13 cellular contexts compared by ENCODE assay signal in the genomic region with DNA sequence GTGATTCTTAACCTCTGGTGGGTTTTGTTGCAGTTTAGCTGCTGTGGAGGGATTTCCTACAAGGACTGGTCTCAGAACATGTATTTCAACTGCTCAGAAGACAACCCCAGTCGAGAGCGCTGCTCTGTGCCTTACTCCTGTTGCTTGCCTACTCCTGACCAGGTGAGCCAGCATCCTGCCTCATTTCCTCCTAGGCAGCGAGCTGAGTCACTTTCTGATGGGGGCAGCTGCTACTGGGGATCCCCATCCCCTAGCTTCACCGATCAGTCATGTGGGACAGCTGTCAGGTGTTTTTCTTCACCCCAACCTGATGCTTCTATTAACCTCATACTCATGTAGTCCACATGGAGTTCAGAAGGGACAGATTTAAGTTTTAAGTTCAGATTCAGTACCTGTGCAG. TPM values are rescaled to one million over a fixed set of nuclear protein-coding genes. Genes with fewer than 3 reads are reported as not detected.
DNase-seq lines count a peak whose midpoint lies in the region; ATAC-seq, FAIRE-seq and TF ChIP-seq lines count a peak whose summit lies in the region.
"Had no signal": no experiment of that assay in that cellular context is flagged by ENCODE, and none has a peak within 500 bp of the region (broad histone marks: within the 10 kb centered on the region; RNA-seq: fewer than 3 reads in every experiment).

No MANE protein-coding gene starts in this region.

- in situ Hi-C loops in GM13977 (cut with MboI; ENCODE audit: low pct_unique_long_range_greater_than_20kb, low sequenced_read_pairs, unreplicated experiment) = no loop called here
- in situ Hi-C loops in GM12878 (cut with MboI) = no loop called here

- TF ChIP-seq RAD21 in GM12878 (IDR thresholded peaks at IDR 0.05; ENCODE audit: insufficient read depth, low read depth, low read length) = peak; percentile 10; the same call in 1 of the 2 replicates

- TF ChIP-seq POLR2A in GM12878 (IDR thresholded peaks at IDR 0.05; ENCODE audit: low read depth, low read length) = peak; percentile 64

- TF ChIP-seq CTCF in GM13977 (IDR thresholded peaks at IDR 0.05; ENCODE audit: extremely low read depth, insufficient read depth, missing control alignments) = no peak
- TF ChIP-seq CTCF in GM12878 (IDR thresholded peaks at IDR 0.05 in 2 of 3, conservative IDR thresholded peaks at IDR 0.05 in 1 of 3; ENCODE audit: control insufficient read depth in 2 of 3, extremely low read depth in 1 of 3, insufficient read depth in 1 of 3, low read depth in 3 of 3, low read length in 3 of 3) = no peak

- BruUV-seq in GM12878 (replicated peaks; lab: Mats Ljungman, UMichigan) = no TSS peak

- peak; percentile 62 for ATAC-seq in HG02852 (IDR thresholded peaks at IDR 0.05; ENCODE audit: unreplicated experiment)
- ATAC-seq in GM12878 = peak; percentile 64
- ATAC-seq in GM18861 (IDR thresholded peaks at IDR 0.05; ENCODE audit: unreplicated experiment) = no peak
- ATAC-seq: pancreas had no signal

- TF ChIP-seq EP300 in GM12878 (IDR thresholded peaks at IDR 0.05; ENCODE audit: borderline replicate concordance in 1 of 2, control insufficient read depth in 1 of 2, low read depth in 2 of 2, low read length in 2 of 2) = no peak

- WGBS in GM12878 (ENCODE audit: insufficient coverage, insufficient replicate concordance, low lambda C conversion rate, missing lambda C conversion rate) = 0% methylated on average over 4 of the region's 4 CpGs

- no peak overlapping the region for H3K9ac ChIP-seq in GM12878 (ENCODE audit: control insufficient read depth, insufficient read depth, low read length)

- H3K27ac ChIP-seq in GM12878 (ENCODE audit: control insufficient read depth, insufficient read depth) = peak overlapping the region; percentile 60
- H3K27ac ChIP-seq: C4-2B, pancreas had no signal

- RAD21 ChIA-PET in GM12878 (lab: Charles Lee; ENCODE audit: unreplicated experiment) = interaction anchor here (0.9 to 4.0 kb wide), 7 partner anchors 21 to 226 kb away, joined by 4 to 37 read pairs (median 5); partner anchors contain the start of gene TSPAN33

- SMC1A ChIA-PET in GM12878 (lab: Charles Lee; ENCODE audit: uncharacterized antibody, unreplicated experiment) = interaction anchor here (0.7 to 4.9 kb wide), 22 partner anchors 10 to 176 kb away, joined by 3 to 70 read pairs (median 5); partner anchors contain the start of gene TSPAN33

- no peaks in the 10 kb centered on the region for H3K79me2 ChIP-seq in GM12878 (ENCODE audit: control insufficient read depth, insufficient read depth, low read length)

- H4K20me1 ChIP-seq in GM12878 (ENCODE audit: control insufficient read depth, insufficient read depth) = no peaks in the 10 kb centered on the region; the same call in 1 of the 2 replicates

- CTCF ChIA-PET in GM12878 (lab: Yijun Ruan, JAX) = interaction anchor here (0.6 to 12.7 kb wide), 11 partner anchors 9 to 249 kb away, joined by 3 to 168 read pairs (median 6); partner anchors contain the start of gene TSPAN33

- H3K27me3 ChIP-seq in GM12878 (replicated peaks in 1 of 2; ENCODE audit: control insufficient read depth in 2 of 2, insufficient read depth in 2 of 2, low read length in 1 of 2) = no peaks in the 10 kb centered on the region
- H3K27me3 ChIP-seq: pancreas had no signal

- H3K4me2 ChIP-seq in GM12878 (ENCODE audit: control insufficient read depth, insufficient read depth) = no peak overlapping the region

- H3K4me3 ChIP-seq in GM12878 = no peak overlapping the region
- H3K4me3 ChIP-seq: pancreas, spleen had no signal

- H2AFZ ChIP-seq in GM12878 (ENCODE audit: control insufficient read depth, low read depth, low read length) = no peak overlapping the region

- peaks cover 43% of the 10 kb centered on the region for H3K4me1 ChIP-seq in GM12878 (ENCODE audit: control insufficient read depth, insufficient read depth, low read length)
- H3K4me1 ChIP-seq: pancreas had no signal

- peak; percentile 81 for DNase-seq in GM13977 (ENCODE audit: low spot score)
- no peak for DNase-seq in GM19239 (ENCODE audit: insufficient read length, low spot score)
- DNase-seq in GM12878 (ENCODE audit: low read depth, low spot score) = peak; percentile 69
- no peak for DNase-seq in glomerular visceral epithelial cell (ENCODE audit: extremely low spot score)
- no peak for DNase-seq in cardiac septum (ENCODE audit: low spot score)
- no peak for DNase-seq in cerebellum (ENCODE audit: low spot score)
- DNase-seq: immature natural killer cell, NCI-H187 treated with DMSO at 0.1 percent for 48 hours, pancreas, spleen had no signal

- FAIRE-seq in GM19239 (lab: Jason Lieb, UNC) = peak; percentile 8
- FAIRE-seq in GM12878 (lab: Jason Lieb, UNC) = peak; percentile 49
- FAIRE-seq: pancreas had no signal

- intact Hi-C loops in GM12878 (cut with micrococcal nuclease; ENCODE audit: unreplicated experiment) (loop anchor here (1.0 to 2.0 kb wide), 2 partner anchors 20 to 44 kb away; no protein-coding TSS in a partner anchor), cardiac septum (cut with DNase I) (no loop called here)

- H3K9me3 ChIP-seq in GM12878 (replicated peaks; ENCODE audit: control insufficient read depth, insufficient read depth, low read length) = no peaks in the 10 kb centered on the region
- H3K9me3 ChIP-seq: pancreas, spleen had no signal

- H3K36me3 ChIP-seq in GM12878 (ENCODE audit: control insufficient read depth in 2 of 2, insufficient read depth in 2 of 2, low read length in 1 of 2) = peaks cover 22 to 23% of the 10 kb centered on the region in 2 experiments
- H3K36me3 ChIP-seq: pancreas had no signal

- POLR2A ChIA-PET in GM12878 (lab: Charles Lee) = interaction anchor here (0.5 to 5.3 kb wide), 7 partner anchors 20 to 240 kb away, joined by 3 to 32 read pairs (median 3); no protein-coding TSS in a partner anchor

TF ChIP-seq in GM12878, 131 proteins besides CTCF, POLR2A, EP300 and RAD21 (continues in another document):
- TF ChIP-seq MYC (IDR thresholded peaks at IDR 0.05; ENCODE audit: insufficient read depth, insufficient read length, insufficient replicate concordance, low read length, severe bottlenecking) (no peak), RELA (IDR thresholded peaks at IDR 0.05; ENCODE audit: borderline replicate concordance, partially characterized antibody) (no peak), STAT3 (IDR thresholded peaks at IDR 0.05; ENCODE audit: low read depth, low read length) (no peak)

RNA-seq across cellular contexts. Expression of gene SMO, which starts 21.7 kb away (rescaled TPM):
- total RNA-seq in GM12878 (2013; cell fraction: nucleolus; rRNA removed) = 7.3 and 7.8 TPM in 2 replicates
- total RNA-seq in GM12878 (2014; rRNA removed) (7.8 and 8.2 TPM in 2 replicates), GM12878 (2014; rRNA removed; fragmentation: Illumina TruSeq; extraction: Trizol) (3.0 and 3.3 TPM in 2 replicates), GM12878 (2021) (9.6 and 11.2 TPM in 2 replicates), cardiac septum (4.7 TPM), cerebellum (20.0 TPM)
- polyA plus RNA-seq in GM12878 (2011; ENCODE audit: low read depth) = 5.7 TPM
- polyA plus RNA-seq in GM12878 (2011; rRNA removed) (0.91 and 1.5 TPM in 2 replicates), GM12878 (2014; fragmentation: Illumina TruSeq; extraction: Trizol) (3.2 and 4.6 TPM in 2 replicates), GM12878 (2014; fragmentation: Nextera tagmentation; extraction: Ambion mirVana) (under 1 TPM; 0.40 to 0.62 TPM), GM12878 (2014; rRNA removed) (8.2 and 8.3 TPM in 2 replicates), GM12878 (2016; fragmentation: Nextera tagmentation; extraction: Ambion mirVana) (1 to 10 TPM; 1.1 to 1.9 TPM)
- polyA plus RNA-seq in GM12878 (2011; cell fraction: cytosol; rRNA removed) = 2.2 and 2.4 TPM in 2 replicates
- 5.9 and 8.6 TPM in 2 replicates for polyA plus RNA-seq in GM12878 (2011; cell fraction: nucleus; rRNA removed)
- 12.4 and 13.1 TPM in 2 replicates for polyA plus RNA-seq in GM12878 (2012)
- polyA minus RNA-seq in GM12878 (2011; rRNA and poly(A)+ RNA removed) = 3.5 and 7.3 TPM in 2 replicates
- 0.83 and 1.3 TPM in 2 replicates for polyA minus RNA-seq in GM12878 (2011; cell fraction: cytosol; rRNA and poly(A)+ RNA removed)
- polyA minus RNA-seq in GM12878 (2011; cell fraction: nucleus; rRNA and poly(A)+ RNA removed) = 1.3 TPM in 2 replicates
- polyA plus RNA-seq: immature natural killer cell had no signal

RNA-seq across cellular contexts. Expression of gene TSPAN33, which starts 22.2 kb away (rescaled TPM):
- 84.1 and 97.9 TPM in 2 replicates for total RNA-seq in GM12878 (2013; cell fraction: nucleolus; rRNA removed)
- 108 and 109 TPM in 2 replicates for total RNA-seq in GM12878 (2014; rRNA removed)
- total RNA-seq in GM12878 (2014; rRNA removed; fragmentation: Illumina TruSeq; extraction: Trizol) = 77.8 and 78.8 TPM in 2 replicates
- 113 and 122 TPM in 2 replicates for total RNA-seq in GM12878 (2021)
- polyA plus RNA-seq in GM12878 (2011; ENCODE audit: low read depth) = 145 TPM
- polyA plus RNA-seq in GM12878 (2011; rRNA removed) = 89.1 and 123 TPM in 2 replicates
- 153 and 156 TPM in 2 replicates for polyA plus RNA-seq in GM12878 (2011; cell fraction: cytosol; rRNA removed)
- polyA plus RNA-seq in GM12878 (2011; cell fraction: nucleus; rRNA removed) = 104 and 146 TPM in 2 replicates
- 192 and 193 TPM in 2 replicates for polyA plus RNA-seq in GM12878 (2012)
- polyA plus RNA-seq in GM12878 (2014; fragmentation: Illumina TruSeq; extraction: Trizol) = 78.5 and 94.8 TPM in 2 replicates
- 10 to 100 TPM; 17.8 to 30.0 TPM for polyA plus RNA-seq in GM12878 (2014; fragmentation: Nextera tagmentation; extraction: Ambion mirVana)
- polyA plus RNA-seq in GM12878 (2014; rRNA removed) = 95.6 and 99.0 TPM in 2 replicates
- 10 to 100 TPM; 12.0 to 15.8 TPM for polyA plus RNA-seq in GM12878 (2016; fragmentation: Nextera tagmentation; extraction: Ambion mirVana)
- 183 and 197 TPM in 2 replicates for polyA minus RNA-seq in GM12878 (2011; rRNA and poly(A)+ RNA removed)
- polyA minus RNA-seq in GM12878 (2011; cell fraction: cytosol; rRNA and poly(A)+ RNA removed) = 46.8 and 47.3 TPM in 2 replicates
- polyA minus RNA-seq in GM12878 (2011; cell fraction: nucleus; rRNA and poly(A)+ RNA removed) = 43.9 and 58.9 TPM in 2 replicates
- 9.9 TPM for total RNA-seq in cardiac septum
- 13.6 TPM for total RNA-seq in cerebellum

RNA-seq across cellular contexts. Expression of gene AHCYL2, which starts 58.1 kb away (rescaled TPM):
- total RNA-seq in GM12878 (2013; cell fraction: nucleolus; rRNA removed) = 19.4 and 28.2 TPM in 2 replicates
- total RNA-seq in GM12878 (2014; rRNA removed) (6.0 and 6.7 TPM in 2 replicates), GM12878 (2014; rRNA removed; fragmentation: Illumina TruSeq; extraction: Trizol) (4.7 and 5.5 TPM in 2 replicates), GM12878 (2021) (7.0 and 8.3 TPM in 2 replicates), cardiac septum (5.9 TPM), cerebellum (35.9 TPM)
- 2.7 TPM for polyA plus RNA-seq in GM12878 (2011; ENCODE audit: low read depth)
- polyA plus RNA-seq in GM12878 (2011; rRNA removed) (29.1 and 31.4 TPM in 2 replicates), GM12878 (2014; fragmentation: Illumina TruSeq; extraction: Trizol) (7.7 and 9.8 TPM in 2 replicates), GM12878 (2014; fragmentation: Nextera tagmentation; extraction: Ambion mirVana) (1 to 10 TPM; 1.7 to 2.0 TPM), GM12878 (2014; rRNA removed) (5.0 and 6.1 TPM in 2 replicates), GM12878 (2016; fragmentation: Nextera tagmentation; extraction: Ambion mirVana) (1 to 10 TPM; 3.5 to 4.4 TPM)
- polyA plus RNA-seq in GM12878 (2011; cell fraction: cytosol; rRNA removed) = 13.4 and 16.4 TPM in 2 replicates
- polyA plus RNA-seq in GM12878 (2011; cell fraction: nucleus; rRNA removed) = 23.3 and 25.6 TPM in 2 replicates
- polyA plus RNA-seq in GM12878 (2012) = 3.2 and 4.4 TPM in 2 replicates
- polyA minus RNA-seq in GM12878 (2011; rRNA and poly(A)+ RNA removed) = 30.6 and 31.0 TPM in 2 replicates
- 8.3 and 9.8 TPM in 2 replicates for polyA minus RNA-seq in GM12878 (2011; cell fraction: cytosol; rRNA and poly(A)+ RNA removed)
- 13.5 and 15.2 TPM in 2 replicates for polyA minus RNA-seq in GM12878 (2011; cell fraction: nucleus; rRNA and poly(A)+ RNA removed)

Comparison
In these comparisons a context has a peak if more than half of its experiments do, and no peak if none do; other contexts are left out.
1. DNase-seq: peak in GM13977 (single experiment) and GM12878 (single experiment); none in GM19239 (single experiment), glomerular visceral epithelial cell (single experiment), cardiac septum (single experiment) and cerebellum (single experiment).